28 cellular contexts compared by ENCODE assay signal in genomic region chrX:50644496-50644895, GRCh38.
"Had no signal": no experiment of that assay in that cellular context is flagged by ENCODE, and none has a peak within 500 bp of the region (broad histone marks: within the 10 kb centered on the region; RNA-seq: fewer than 3 reads in every experiment).

No MANE protein-coding gene starts in this region.

- H3K27me3 ChIP-seq: brain microvascular endothelial cell had no signal

- DNase-seq: activated B cell treated with CpG ODN at 0.5 μM for 24 hours; activated CD4-positive, alpha-beta memory T cell treated with anti-CD3 and anti-CD28 coated beads for 36 hours; activated CD4-positive, alpha-beta T cell treated with anti-CD3 and anti-CD28 coated beads for 36 hours; activated CD4-positive, alpha-beta T cell treated with anti-CD3 and anti-CD28 coated beads, Interleukin-2, amount 10 ng/mL, durations not matched to agents 24 days and 14 days; activated CD4-positive, CD25-positive, alpha-beta regulatory T cell treated with anti-CD3 and anti-CD28 coated beads, Interleukin-2, amount 50 U/mL, for 72 hours; activated CD8-positive, alpha-beta memory T cell treated with anti-CD3 and anti-CD28 coated beads, Interleukin-2, amount 10 ng/mL, durations not matched to agents 7 days and 5 days; activated CD8-positive, alpha-beta memory T cell treated with anti-CD3 and anti-CD28 coated beads, Interleukin-2, amount 50 U/mL, for 4 hours; activated CD8-positive, alpha-beta T cell treated with anti-CD3 and anti-CD28 coated beads, Interleukin-2, amount 10 ng/mL, durations not matched to agents 7 days and 5 days; activated gamma-delta T cell; activated naive CD4-positive, alpha-beta T cell; activated naive CD4-positive, alpha-beta T cell treated with anti-CD3 and anti-CD28 coated beads, Interleukin-2, amount 50 U/mL, for 16 hours; activated T-cell treated with anti-CD3 and anti-CD28 coated beads, Interleukin-2, amount 50 U/mL, for 1 hour; activated T-cell treated with anti-CD3 and anti-CD28 coated beads, Interleukin-2, amount 50 U/mL, for 72 hours; amniotic stem cell; anterior cingulate cortex; brain microvascular endothelial cell; caudate nucleus; cortex of kidney; effector CD4-positive, alpha-beta T cell; effector memory CD8-positive, alpha-beta T cell; foreskin fibroblast; T-helper 1 cell; T-helper 17 cell; T1000; WERI-Rb-1 had no signal

- H3K36me3 Mint-ChIP-seq: activated CD4-positive, alpha-beta memory T cell treated with anti-CD3 and anti-CD28 coated beads for 36 hours; activated CD8-positive, alpha-beta memory T cell treated with anti-CD3 and anti-CD28 coated beads, Interleukin-2, amount 10 ng/mL, durations not matched to agents 7 days and 5 days; activated naive CD8-positive, alpha-beta T cell had no signal

- H3K27me3 Mint-ChIP-seq: activated B cell treated with CpG ODN at 0.5 μM for 24 hours; activated CD4-positive, alpha-beta memory T cell treated with anti-CD3 and anti-CD28 coated beads for 36 hours; activated CD4-positive, alpha-beta T cell treated with anti-CD3 and anti-CD28 coated beads for 36 hours; activated CD4-positive, alpha-beta T cell treated with anti-CD3 and anti-CD28 coated beads, Interleukin-2, amount 10 ng/mL, durations not matched to agents 24 days and 14 days; activated CD8-positive, alpha-beta memory T cell treated with anti-CD3 and anti-CD28 coated beads, Interleukin-2, amount 10 ng/mL, durations not matched to agents 7 days and 5 days; activated naive CD8-positive, alpha-beta T cell; T-helper 17 cell had no signal

- H3K27ac Mint-ChIP-seq: activated B cell treated with CpG ODN at 0.5 μM for 24 hours; activated CD4-positive, alpha-beta memory T cell treated with anti-CD3 and anti-CD28 coated beads for 36 hours; activated CD4-positive, alpha-beta T cell treated with anti-CD3 and anti-CD28 coated beads for 36 hours; activated CD4-positive, alpha-beta T cell treated with anti-CD3 and anti-CD28 coated beads, Interleukin-2, amount 10 ng/mL, durations not matched to agents 24 days and 14 days; activated CD8-positive, alpha-beta memory T cell treated with anti-CD3 and anti-CD28 coated beads, Interleukin-2, amount 10 ng/mL, durations not matched to agents 7 days and 5 days; activated CD8-positive, alpha-beta T cell treated with anti-CD3 and anti-CD28 coated beads, Interleukin-2, amount 10 ng/mL, durations not matched to agents 7 days and 5 days; activated naive CD8-positive, alpha-beta T cell; activated T-cell treated with anti-CD3 and anti-CD28 coated beads, Interleukin-2, amount 50 U/mL, for 72 hours; effector memory CD8-positive, alpha-beta T cell; T-helper 17 cell; T-helper 2 cell treated with Interferon-gamma antibody and Interleukin-4, amounts not matched to agents 5 μg/mL and 100 μg/mL, for 36 hours had no signal

- H3K4me3 Mint-ChIP-seq: activated B cell treated with CpG ODN at 0.5 μM for 24 hours; activated CD4-positive, alpha-beta memory T cell treated with anti-CD3 and anti-CD28 coated beads for 36 hours; activated CD4-positive, alpha-beta T cell treated with anti-CD3 and anti-CD28 coated beads for 36 hours; activated CD4-positive, alpha-beta T cell treated with anti-CD3 and anti-CD28 coated beads, Interleukin-2, amount 10 ng/mL, durations not matched to agents 24 days and 14 days; activated CD8-positive, alpha-beta memory T cell treated with anti-CD3 and anti-CD28 coated beads, Interleukin-2, amount 10 ng/mL, durations not matched to agents 7 days and 5 days; activated CD8-positive, alpha-beta T cell treated with anti-CD3 and anti-CD28 coated beads, Interleukin-2, amount 10 ng/mL, durations not matched to agents 7 days and 5 days; activated naive CD8-positive, alpha-beta T cell; activated T-cell treated with anti-CD3 and anti-CD28 coated beads, Interleukin-2, amount 50 U/mL, for 72 hours; effector memory CD8-positive, alpha-beta T cell; T-helper 17 cell; T-helper 2 cell treated with Interferon-gamma antibody and Interleukin-4, amounts not matched to agents 5 μg/mL and 100 μg/mL, for 36 hours had no signal

- H3K36me3 ChIP-seq: brain microvascular endothelial cell, WERI-Rb-1 had no signal

- H3K4me1 Mint-ChIP-seq: activated B cell treated with CpG ODN at 0.5 μM for 24 hours; activated CD4-positive, alpha-beta T cell treated with anti-CD3 and anti-CD28 coated beads for 36 hours; activated CD4-positive, alpha-beta T cell treated with anti-CD3 and anti-CD28 coated beads, Interleukin-2, amount 10 ng/mL, durations not matched to agents 24 days and 14 days; activated CD8-positive, alpha-beta memory T cell treated with anti-CD3 and anti-CD28 coated beads, Interleukin-2, amount 10 ng/mL, durations not matched to agents 7 days and 5 days; T-helper 17 cell had no signal

- H3K9me3 Mint-ChIP-seq: activated B cell treated with CpG ODN at 0.5 μM for 24 hours; activated CD4-positive, alpha-beta memory T cell treated with anti-CD3 and anti-CD28 coated beads for 36 hours; activated CD4-positive, alpha-beta T cell treated with anti-CD3 and anti-CD28 coated beads, Interleukin-2, amount 10 ng/mL, durations not matched to agents 24 days and 14 days; activated T-cell treated with anti-CD3 and anti-CD28 coated beads, Interleukin-2, amount 50 U/mL, for 72 hours; effector memory CD8-positive, alpha-beta T cell; T-helper 2 cell treated with Interferon-gamma antibody and Interleukin-4, amounts not matched to agents 5 μg/mL and 100 μg/mL, for 36 hours had no signal

- H3K27ac ChIP-seq: brain microvascular endothelial cell, WERI-Rb-1 had no signal

- ATAC-seq: activated CD4-positive, alpha-beta T cell treated with anti-CD3 and anti-CD28 coated beads for 36 hours; activated CD8-positive, alpha-beta memory T cell treated with anti-CD3 and anti-CD28 coated beads, Interleukin-2, amount 10 ng/mL, durations not matched to agents 7 days and 5 days; activated CD8-positive, alpha-beta T cell treated with anti-CD3 and anti-CD28 coated beads, Interleukin-2, amount 10 ng/mL, durations not matched to agents 7 days and 5 days; activated T-cell treated with anti-CD3 and anti-CD28 coated beads, Interleukin-2, amount 50 U/mL, for 72 hours; effector memory CD8-positive, alpha-beta T cell; esophagus mucosa; T-helper 17 cell had no signal
